ENCODE assay signal across 15 cellular contexts in the genomic region with DNA sequence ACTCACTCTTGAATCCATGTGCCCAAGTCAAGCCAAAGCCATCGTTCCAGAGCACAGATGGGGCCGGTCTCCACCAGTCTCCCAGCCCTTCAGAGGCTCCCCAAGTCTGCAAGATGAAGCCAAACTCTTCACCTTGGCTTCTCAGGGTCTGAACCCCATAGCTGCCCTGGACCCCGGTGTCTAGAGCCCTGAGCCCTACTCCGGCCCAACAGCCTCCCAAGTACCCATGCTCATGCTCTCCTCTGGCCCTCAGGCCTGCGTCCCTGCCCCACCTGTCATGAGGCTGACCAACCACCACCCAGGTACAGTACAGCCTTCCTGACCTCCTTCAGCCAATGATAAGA. TPM values are rescaled to one million over a fixed set of nuclear protein-coding genes. Genes with fewer than 3 reads are reported as not detected.
DNase-seq lines count a peak whose midpoint lies in the region; TF ChIP-seq lines count a peak whose summit lies in the region.
"Had no signal": no experiment of that assay in that cellular context is flagged by ENCODE, and none has a peak within 500 bp of the region (broad histone marks: within the 10 kb centered on the region; RNA-seq: fewer than 3 reads in every experiment).

No MANE protein-coding gene starts in this region.

- H3K9ac ChIP-seq in endodermal cell (ENCODE audit: extremely low read depth, low read length, poor library complexity, severe bottlenecking) (no peak overlapping the region), neuronal stem cell (ENCODE audit: low read depth, low read length, poor library complexity) (no peak overlapping the region)

- no peak overlapping the region for H2BK120ac ChIP-seq in neuronal stem cell (ENCODE audit: low read depth, low read length)

- H3K27ac Mint-ChIP-seq in activated naive CD4-positive, alpha-beta T cell treated with anti-CD3 and anti-CD28 coated beads, Interleukin-2, amount 50 U/mL, for 24 hours, result peak overlapping the region; percentile 82
- no peak overlapping the region for H3K27ac Mint-ChIP-seq in endodermal cell
- H3K27ac Mint-ChIP-seq in activated T-helper 2 cell treated with anti-CD3 and anti-CD28 coated beads, Interferon-gamma antibody, Interleukin-2, Interleukin-4, amounts not matched to agents 10 μg/mL and 5 μg/mL and 100 μg/mL, durations not matched to agents 14 hours and 24 hours and 36 hours, result no peak overlapping the region

- H2BK12ac ChIP-seq in neuronal stem cell (ENCODE audit: low read length), result no peak overlapping the region

- H3K4me3 Mint-ChIP-seq in activated naive CD4-positive, alpha-beta T cell treated with anti-CD3 and anti-CD28 coated beads, Interleukin-2, amount 50 U/mL, for 24 hours, result peak overlapping the region; percentile 24
- H3K4me3 Mint-ChIP-seq in endodermal cell, result no peak overlapping the region
- no peak overlapping the region for H3K4me3 Mint-ChIP-seq in activated T-helper 2 cell treated with anti-CD3 and anti-CD28 coated beads, Interferon-gamma antibody, Interleukin-2, Interleukin-4, amounts not matched to agents 10 μg/mL and 5 μg/mL and 100 μg/mL, durations not matched to agents 14 hours and 24 hours and 36 hours (ENCODE audit: low read depth)

- no peak for TF ChIP-seq CTCF in endodermal cell (conservative IDR thresholded peaks at IDR 0.05)

- no peaks in the 10 kb centered on the region for H3K9me3 Mint-ChIP-seq in activated naive CD4-positive, alpha-beta T cell treated with anti-CD3 and anti-CD28 coated beads, Interleukin-2, amount 50 U/mL, for 24 hours
- H3K9me3 Mint-ChIP-seq in endodermal cell, result no peaks in the 10 kb centered on the region
- H3K9me3 Mint-ChIP-seq in activated T-helper 2 cell treated with anti-CD3 and anti-CD28 coated beads, Interferon-gamma antibody, Interleukin-2, Interleukin-4, amounts not matched to agents 10 μg/mL and 5 μg/mL and 100 μg/mL, durations not matched to agents 14 hours and 24 hours and 36 hours, result no peaks in the 10 kb centered on the region

- no peaks in the 10 kb centered on the region for H3K36me3 Mint-ChIP-seq in activated naive CD4-positive, alpha-beta T cell treated with anti-CD3 and anti-CD28 coated beads, Interleukin-2, amount 50 U/mL, for 24 hours
- H3K36me3 Mint-ChIP-seq in endodermal cell (ENCODE audit: low read depth), result peaks cover 5% of the 10 kb centered on the region
- no peaks in the 10 kb centered on the region for H3K36me3 Mint-ChIP-seq in activated T-helper 2 cell treated with anti-CD3 and anti-CD28 coated beads, Interferon-gamma antibody, Interleukin-2, Interleukin-4, amounts not matched to agents 10 μg/mL and 5 μg/mL and 100 μg/mL, durations not matched to agents 14 hours and 24 hours and 36 hours (ENCODE audit: low read depth)

- H3K4me1 Mint-ChIP-seq in activated naive CD4-positive, alpha-beta T cell treated with anti-CD3 and anti-CD28 coated beads, Interleukin-2, amount 50 U/mL, for 24 hours, result peaks cover 76% of the 10 kb centered on the region
- H3K4me1 Mint-ChIP-seq in endodermal cell, result peaks cover 82% of the 10 kb centered on the region
- peaks cover 15% of the 10 kb centered on the region for H3K4me1 Mint-ChIP-seq in activated T-helper 2 cell treated with anti-CD3 and anti-CD28 coated beads, Interferon-gamma antibody, Interleukin-2, Interleukin-4, amounts not matched to agents 10 μg/mL and 5 μg/mL and 100 μg/mL, durations not matched to agents 14 hours and 24 hours and 36 hours (ENCODE audit: low read depth)

- no peak for DNase-seq in activated naive CD4-positive, alpha-beta T cell treated with Interleukin-2 at 50 U/mL for 16 hours
- DNase-seq in endodermal cell (peak; percentile 28), neuronal stem cell (ENCODE audit: low spot score) (no peak), ureter (ENCODE audit: low spot score) (peak; percentile 39), activated gamma-delta T cell treated with Interleukin-2 at 50 U/mL for 16 hours (no peak), SIG-M5 treated with dmso at 0.1 percent for 504 hours (lab: John Stamatoyannopoulos, UW; ENCODE audit: unreplicated experiment) (no peak)
- DNase-seq in activated T-helper 2 cell treated with anti-CD3 and anti-CD28 coated beads, Interferon-gamma antibody, Interleukin-2, Interleukin-4, amounts not matched to agents 10 μg/mL and 5 μg/mL and 100 μg/mL, durations not matched to agents 14 hours and 24 hours and 36 hours (ENCODE audit: low spot score), result no peak
- DNase-seq: activated CD4-positive, CD25-positive, alpha-beta regulatory T cell; effector memory CD4-positive, alpha-beta T cell; GDM1; KG1; NCI-H1436; retina; stimulated activated CD4-positive, alpha-beta T cell treated with anti-CD3 and anti-CD28 coated beads, Interleukin-2, amount 100 ng/mL, for 48 hours had no signal

- H2BK15ac ChIP-seq in neuronal stem cell (ENCODE audit: low read length), result no peak overlapping the region

- H3K79me1 ChIP-seq in neuronal stem cell (ENCODE audit: low read depth, low read length), result peaks cover 16% of the 10 kb centered on the region

- intact Hi-C loops in activated T-helper 2 cell treated with anti-CD3 and anti-CD28 coated beads, Interferon-gamma antibody, Interleukin-2, Interleukin-4, amounts not matched to agents 10 μg/mL and 5 μg/mL and 100 μg/mL, durations not matched to agents 14 hours and 24 hours and 36 hours (cut with micrococcal nuclease), result no loop called here

- no peaks in the 10 kb centered on the region for H3K27me3 ChIP-seq in endodermal cell (ENCODE audit: control insufficient read depth, insufficient read depth, low read length, poor library complexity, severe bottlenecking)
- H3K27me3 ChIP-seq in neuronal stem cell (ENCODE audit: control insufficient read depth in 3 of 3, insufficient read depth in 3 of 3, low read depth in 1 of 3, low read length in 3 of 3), result no peaks in the 10 kb centered on the region

- H3K36me3 ChIP-seq in endodermal cell (ENCODE audit: control insufficient read depth, insufficient read depth, low read length), result no peaks in the 10 kb centered on the region
- H3K36me3 ChIP-seq in neuronal stem cell (replicated peaks in 1 of 2; ENCODE audit: control insufficient read depth in 2 of 2, insufficient read depth in 2 of 2, low read length in 2 of 2), result peaks cover 2 to 8% of the 10 kb centered on the region in 2 donors

- peak overlapping the region; percentile 78 for H3K23ac ChIP-seq in neuronal stem cell (ENCODE audit: low read depth, low read length, poor library complexity)

- H3K14ac ChIP-seq in neuronal stem cell (ENCODE audit: low read length), result peak overlapping the region; percentile 95

- no peak overlapping the region for H3K4me2 ChIP-seq in neuronal stem cell (ENCODE audit: insufficient read depth, low read length, poor library complexity, severe bottlenecking)

- peak overlapping the region; percentile 75 for H3K18ac ChIP-seq in neuronal stem cell (ENCODE audit: low read length)

- H3K4me3 ChIP-seq in endodermal cell (ENCODE audit: low read length) (no peak overlapping the region), neuronal stem cell (ENCODE audit: low read length in 2 of 2) (no peak overlapping the region)

- no peak overlapping the region for H2AK5ac ChIP-seq in neuronal stem cell (ENCODE audit: low read depth, low read length)

- whole genome bisulfite sequencing in endodermal cell (ENCODE audit: insufficient coverage in 1 of 2, insufficient read length in 1 of 2), 2 experiments, result 94 to 97% methylated on average over 5 of the region's 5 CpGs
- no CpG with 5 or more reads among the region's 5 CpGs for WGBS in neuronal stem cell (ENCODE audit: extremely low coverage in 2 of 2, insufficient read length in 2 of 2, insufficient replicate concordance in 1 of 2), 2 donors

- H3K9me3 ChIP-seq in endodermal cell (ENCODE audit: control insufficient read depth, low read length) (no peaks in the 10 kb centered on the region), neuronal stem cell (replicated peaks in 1 of 2; ENCODE audit: control insufficient read depth in 2 of 2, insufficient read depth in 1 of 2, low read depth in 1 of 2, low read length in 2 of 2) (peaks cover 0 to 3% of the 10 kb centered on the region in 2 donors)

- no peak overlapping the region for H3K4ac ChIP-seq in neuronal stem cell (ENCODE audit: low read length)

- no peaks in the 10 kb centered on the region for H3K27me3 Mint-ChIP-seq in activated naive CD4-positive, alpha-beta T cell treated with anti-CD3 and anti-CD28 coated beads, Interleukin-2, amount 50 U/mL, for 24 hours
- H3K27me3 Mint-ChIP-seq in endodermal cell (ENCODE audit: insufficient read depth), result peaks cover 6% of the 10 kb centered on the region
- peaks cover 34% of the 10 kb centered on the region for H3K27me3 Mint-ChIP-seq in activated T-helper 2 cell treated with anti-CD3 and anti-CD28 coated beads, Interferon-gamma antibody, Interleukin-2, Interleukin-4, amounts not matched to agents 10 μg/mL and 5 μg/mL and 100 μg/mL, durations not matched to agents 14 hours and 24 hours and 36 hours (ENCODE audit: low read depth)

- no peak overlapping the region for H4K91ac ChIP-seq in neuronal stem cell (ENCODE audit: low read depth, low read length, poor library complexity)

- H3K27ac ChIP-seq in endodermal cell (ENCODE audit: low read depth, low read length), result no peak overlapping the region
- no peak overlapping the region for H3K27ac ChIP-seq in neuronal stem cell (replicated peaks; ENCODE audit: low read length)

- H2AFZ ChIP-seq in neuronal stem cell (ENCODE audit: low read length), result no peak overlapping the region

- no peak overlapping the region for H4K8ac ChIP-seq in neuronal stem cell (ENCODE audit: low read depth, low read length)

- H3K4me1 ChIP-seq in endodermal cell (ENCODE audit: control insufficient read depth, insufficient read depth, low read length), result peaks cover 26% of the 10 kb centered on the region
- H3K4me1 ChIP-seq in neuronal stem cell (ENCODE audit: control insufficient read depth in 2 of 2, insufficient read depth in 1 of 2, low read depth in 1 of 2, low read length in 2 of 2), result peaks cover 41 to 48% of the 10 kb centered on the region in 2 donors

- H2BK5ac ChIP-seq in neuronal stem cell (ENCODE audit: low read length), result no peak overlapping the region

RNA-seq across cellular contexts. Expression of gene ZNF516, which starts 46.0 kb away (rescaled TPM):
- total RNA-seq in endodermal cell (10 to 100 TPM; 60.2 to 77.9 TPM), ureter (75.6 TPM)
- 61.3 TPM for polyA plus RNA-seq in endodermal cell (2013, experiment 1 of 2)
- polyA plus RNA-seq in endodermal cell (2013, experiment 2 of 2), result 59.9 TPM
- 40.4 TPM for polyA plus RNA-seq in neuronal stem cell (2013, experiment 1 of 2)
- 42.5 TPM for polyA plus RNA-seq in neuronal stem cell (2013, experiment 2 of 2)
- 1.2 and 1.9 TPM in 2 replicates for total RNA-seq in activated T-helper 2 cell treated with anti-CD3 and anti-CD28 coated beads, Interferon-gamma antibody, Interleukin-2, Interleukin-4, amounts not matched to agents 10 μg/mL and 5 μg/mL and 100 μg/mL, durations not matched to agents 14 hours and 24 hours and 36 hours

Comparison
In these comparisons a context has a peak if more than half of its experiments do, and no peak if none do; other contexts are left out.
1. DNase-seq: peak in endodermal cell (single experiment) and ureter (single experiment); none in activated naive CD4-positive, alpha-beta T cell treated with Interleukin-2 at 50 U/mL for 16 hours (single experiment), neuronal stem cell (single experiment), activated gamma-delta T cell treated with Interleukin-2 at 50 U/mL for 16 hours (single experiment), SIG-M5 treated with dmso at 0.1 percent for 504 hours (single experiment) and activated T-helper 2 cell treated with anti-CD3 and anti-CD28 coated beads, Interferon-gamma antibody, Interleukin-2, Interleukin-4, amounts not matched to agents 10 μg/mL and 5 μg/mL and 100 μg/mL, durations not matched to agents 14 hours and 24 hours and 36 hours (single experiment).
2. RNA of gene ZNF516, which starts 46.0 kb away (total RNA-seq): 60.2 to 77.9 TPM in endodermal cell and 75.6 TPM in ureter (single experiment); 1.2 to 1.9 TPM in activated T-helper 2 cell treated with anti-CD3 and anti-CD28 coated beads, Interferon-gamma antibody, Interleukin-2, Interleukin-4, amounts not matched to agents 10 μg/mL and 5 μg/mL and 100 μg/mL, durations not matched to agents 14 hours and 24 hours and 36 hours; every median in the first group is over 10 times any median in the second.